22 cellular contexts compared by ENCODE assay signal in genomic region chr7:55505259-55505658, GRCh38.
A peak's percentile ranks its signal among the peaks of the same experiment; 100 is the strongest.
DNase-seq lines count a peak whose midpoint lies in the region; ATAC-seq, FAIRE-seq and TF ChIP-seq lines count a peak whose summit lies in the region.
"Had no signal": no experiment of that assay in that cellular context is flagged by ENCODE, and none has a peak within 500 bp of the region (broad histone marks: within the 10 kb centered on the region; RNA-seq: fewer than 3 reads in every experiment).

No MANE protein-coding gene starts in this region.

- no peak overlapping the region for H3K4me3 ChIP-seq in OCI-LY3 (ENCODE audit: low read length)
- no peak overlapping the region for H3K4me3 ChIP-seq in HepG2 (replicated peaks in 1 of 3; ENCODE audit: insufficient read depth in 1 of 3, low read depth in 2 of 3, low read length in 3 of 3)
- H3K4me3 ChIP-seq in coronary artery, result no peak overlapping the region
- H3K4me3 ChIP-seq: BLaER1 treated with 17β-estradiol and CSF1 and Interleukin-3, amounts not matched to agents 10 nM and 100 nM; lung; pancreas; right lobe of liver; vagina had no signal

- no peaks in the 10 kb centered on the region for H3K9me3 Mint-ChIP-seq in activated T-cell treated with anti-CD3 and anti-CD28 coated beads, Interleukin-2, amount 50 U/mL, for 24 hours
- H3K9me3 Mint-ChIP-seq in activated T-cell treated with anti-CD3 and anti-CD28 coated beads, Interleukin-2, amount 50 U/mL, for 72 hours, result no peaks in the 10 kb centered on the region
- no peaks in the 10 kb centered on the region for H3K9me3 Mint-ChIP-seq in dendritic cell treated with granulocyte-macrophage colony-stimulating factor and Interleukin-4, amounts not matched to agents 40 ng/mL and 50 ng/mL, for 4 days
- no peaks in the 10 kb centered on the region for H3K9me3 Mint-ChIP-seq in stimulated activated effector memory CD8-positive, alpha-beta T cell treated with anti-CD3 and anti-CD28 coated beads, Interleukin-12 subunit alpha, Interleukin-12 subunit beta, amount 100 ng/mL, for 72 hours
- H3K9me3 Mint-ChIP-seq: activated T-helper 2 cell treated with anti-CD3 and anti-CD28 coated beads, Interferon-gamma antibody, Interleukin-2, Interleukin-4, amounts not matched to agents 10 μg/mL and 5 μg/mL and 100 μg/mL, durations not matched to agents 14 hours and 24 hours and 36 hours had no signal

- POLR2A ChIA-PET in HepG2 (lab: Yijun Ruan, JAX), result interaction anchor here (1.1 kb wide), 1 partner anchor 747 kb away, joined by 3 read pairs; the partner anchor contains the start of gene SEC61G

- FAIRE-seq in HepG2 (lab: Jason Lieb, UNC), result no peak
- FAIRE-seq: bronchial epithelial cell, G401.6, pancreas had no signal

- no peak for TF ChIP-seq CTCF in OCI-LY3 (IDR thresholded peaks at IDR 0.05; ENCODE audit: low read depth, low read length)
- no peak for TF ChIP-seq CTCF in HepG2 (CRISPR knock-in tag; IDR thresholded peaks at IDR 0.05)
- no peak for TF ChIP-seq CTCF in coronary artery (IDR thresholded peaks at IDR 0.05)

- CTCF ChIA-PET in HepG2 (lab: Yijun Ruan, JAX; ENCODE audit: low intra/inter-chr PET ratio, low total read pairs), result no interaction called here

- DNase-seq in activated T-cell treated with anti-CD3 and anti-CD28 coated beads, Interleukin-2, amount 50 U/mL, for 24 hours, result no peak
- DNase-seq in activated T-cell treated with anti-CD3 and anti-CD28 coated beads, Interleukin-2, amount 50 U/mL, for 72 hours, result no peak
- no peak for DNase-seq in stimulated activated effector memory CD8-positive, alpha-beta T cell treated with anti-CD3 and anti-CD28 coated beads, Interleukin-12 subunit alpha, Interleukin-12 subunit beta, amount 100 ng/mL, for 72 hours (ENCODE audit: low spot score in 2 of 2)
- DNase-seq in HepG2 (ENCODE audit: low spot score) (no peak), SKM-1 treated with dmso at 0.1 percent for 144 hours (lab: John Stamatoyannopoulos, UW; ENCODE audit: unreplicated experiment) (no peak), coronary artery (ENCODE audit: low spot score) (no peak)
- DNase-seq: DMS 273 treated with DMSO at 0.1 percent for 48 hours, hippocampal formation, islet precursor cell, NCI-H1417, NCI-H526 treated with DMSO at 0.1 percent for 48 hours, pancreas, right lobe of liver had no signal

- H3K27ac ChIP-seq in OCI-LY3 (ENCODE audit: low read length) (peak overlapping the region; percentile 54), HepG2 (ENCODE audit: extremely low read length, insufficient read depth, low read length) (no peak overlapping the region), coronary artery (no peak overlapping the region)
- H3K27ac ChIP-seq: HL-60, pancreas, right lobe of liver, vagina had no signal

- peaks cover 74% of the 10 kb centered on the region for H3K36me3 ChIP-seq in OCI-LY3 (replicated peaks; ENCODE audit: low read depth, low read length)
- H3K36me3 ChIP-seq in HepG2 (replicated peaks in 1 of 2; ENCODE audit: control insufficient read depth in 1 of 2, insufficient read depth in 2 of 2, low read length in 2 of 2), result peaks cover 0 to 3% of the 10 kb centered on the region in 2 experiments; a peak in 4 of 5 replicates
- H3K36me3 ChIP-seq: pancreas, right lobe of liver, vagina had no signal

- no peaks in the 10 kb centered on the region for H3K27me3 ChIP-seq in OCI-LY3 (ENCODE audit: low read depth, low read length)
- H3K27me3 ChIP-seq in HepG2 (ENCODE audit: control insufficient read depth in 1 of 2, insufficient read depth in 2 of 2, low read length in 2 of 2), result no peaks in the 10 kb centered on the region
- H3K27me3 ChIP-seq: BLaER1 treated with 17β-estradiol and CSF1 and Interleukin-3, amounts not matched to agents 10 nM and 100 nM; pancreas; right lobe of liver; vagina had no signal

- peaks cover 99% of the 10 kb centered on the region for H3K79me2 ChIP-seq in OCI-LY3 (ENCODE audit: low read length)
- H3K79me2 ChIP-seq in HepG2 (ENCODE audit: insufficient read depth, low read length), result peaks cover 2% of the 10 kb centered on the region

- H4K20me1 ChIP-seq in OCI-LY3 (ENCODE audit: insufficient read depth, low read length) (peaks cover 51% of the 10 kb centered on the region), HepG2 (ENCODE audit: insufficient read depth, low read length) (no peaks in the 10 kb centered on the region)

- H3K9ac ChIP-seq in OCI-LY3 (ENCODE audit: low read length), result 0 out of 2 replicates have a peak overlapping the region, but pooled peaks have one; percentile 2
- no peak overlapping the region for H3K9ac ChIP-seq in HepG2 (ENCODE audit: insufficient read depth, low read depth, low read length)
- H3K9ac ChIP-seq: BLaER1 treated with 17β-estradiol and CSF1 and Interleukin-3, amounts not matched to agents 10 nM and 100 nM had no signal

- H3K36me3 Mint-ChIP-seq in activated T-cell treated with anti-CD3 and anti-CD28 coated beads, Interleukin-2, amount 50 U/mL, for 24 hours (ENCODE audit: low read depth), result peaks cover 61% of the 10 kb centered on the region
- H3K36me3 Mint-ChIP-seq in activated T-cell treated with anti-CD3 and anti-CD28 coated beads, Interleukin-2, amount 50 U/mL, for 72 hours (ENCODE audit: insufficient read depth in 2 of 2), result peaks cover 3 to 10% of the 10 kb centered on the region in 2 donors
- peaks cover 74% of the 10 kb centered on the region for H3K36me3 Mint-ChIP-seq in dendritic cell treated with granulocyte-macrophage colony-stimulating factor and Interleukin-4, amounts not matched to agents 40 ng/mL and 50 ng/mL, for 4 days (ENCODE audit: low read depth)
- H3K36me3 Mint-ChIP-seq in stimulated activated effector memory CD8-positive, alpha-beta T cell treated with anti-CD3 and anti-CD28 coated beads, Interleukin-12 subunit alpha, Interleukin-12 subunit beta, amount 100 ng/mL, for 72 hours, result peaks cover 8% of the 10 kb centered on the region

- no peak for ATAC-seq in activated T-cell treated with anti-CD3 and anti-CD28 coated beads, Interleukin-2, amount 50 U/mL, for 72 hours (replicated peaks in 1 of 2)
- ATAC-seq in stimulated activated effector memory CD8-positive, alpha-beta T cell treated with anti-CD3 and anti-CD28 coated beads, Interleukin-12 subunit alpha, Interleukin-12 subunit beta, amount 100 ng/mL, for 72 hours, result no peak
- ATAC-seq in HepG2, result no peak
- ATAC-seq: pancreas had no signal

- TF ChIP-seq EP300 in HepG2 (IDR thresholded peaks at IDR 0.05; ENCODE audit: low read depth in 2 of 2, low read length in 2 of 2) (no peak), HepG2 (CRISPR knock-in tag; IDR thresholded peaks at IDR 0.05; ENCODE audit: borderline replicate concordance) (no peak)

- peaks cover 84% of the 10 kb centered on the region for H3K4me1 Mint-ChIP-seq in activated T-cell treated with anti-CD3 and anti-CD28 coated beads, Interleukin-2, amount 50 U/mL, for 24 hours (ENCODE audit: low read depth)
- peaks cover 82% of the 10 kb centered on the region for H3K4me1 Mint-ChIP-seq in activated T-cell treated with anti-CD3 and anti-CD28 coated beads, Interleukin-2, amount 50 U/mL, for 72 hours (ENCODE audit: low read depth)
- H3K4me1 Mint-ChIP-seq in dendritic cell treated with granulocyte-macrophage colony-stimulating factor and Interleukin-4, amounts not matched to agents 40 ng/mL and 50 ng/mL, for 4 days (ENCODE audit: low read depth), result peaks cover 52% of the 10 kb centered on the region
- H3K4me1 Mint-ChIP-seq in stimulated activated effector memory CD8-positive, alpha-beta T cell treated with anti-CD3 and anti-CD28 coated beads, Interleukin-12 subunit alpha, Interleukin-12 subunit beta, amount 100 ng/mL, for 72 hours, result peaks cover 49% of the 10 kb centered on the region

- peak overlapping the region; percentile 38 for H3K27ac Mint-ChIP-seq in activated T-cell treated with anti-CD3 and anti-CD28 coated beads, Interleukin-2, amount 50 U/mL, for 24 hours
- no peak overlapping the region for H3K27ac Mint-ChIP-seq in activated T-cell treated with anti-CD3 and anti-CD28 coated beads, Interleukin-2, amount 50 U/mL, for 72 hours
- H3K27ac Mint-ChIP-seq in dendritic cell treated with granulocyte-macrophage colony-stimulating factor and Interleukin-4, amounts not matched to agents 40 ng/mL and 50 ng/mL, for 4 days, result peak overlapping the region; percentile 37
- peak overlapping the region; percentile 88 for H3K27ac Mint-ChIP-seq in stimulated activated effector memory CD8-positive, alpha-beta T cell treated with anti-CD3 and anti-CD28 coated beads, Interleukin-12 subunit alpha, Interleukin-12 subunit beta, amount 100 ng/mL, for 72 hours

- TF ChIP-seq RAD21 in HepG2 (CRISPR knock-in tag; IDR thresholded peaks at IDR 0.05), result no peak

- H3K9me3 ChIP-seq in OCI-LY3 (ENCODE audit: insufficient read depth, low read length) (no peaks in the 10 kb centered on the region), HepG2 (ENCODE audit: low read length) (no peaks in the 10 kb centered on the region)
- H3K9me3 ChIP-seq: BLaER1 treated with 17β-estradiol and CSF1 and Interleukin-3, amounts not matched to agents 10 nM and 100 nM; pancreas; right lobe of liver; vagina had no signal

- no TSS peak for BruUV-seq in HepG2 (replicated peaks; lab: Mats Ljungman, UMichigan)

- H3K4me1 ChIP-seq in OCI-LY3 (ENCODE audit: low read length) (peaks cover 69% of the 10 kb centered on the region), HepG2 (ENCODE audit: insufficient read depth, low read length) (peaks cover 8% of the 10 kb centered on the region; the same call in 1 of the 2 replicates)
- H3K4me1 ChIP-seq: pancreas, right lobe of liver, vagina had no signal

- WGBS in HepG2 (ENCODE audit: low lambda C conversion rate), result 97% methylated on average over 8 of the region's 8 CpGs

- in situ Hi-C loops in HepG2 (cut with HindIII; ENCODE audit: extremely low pct_ligation_motif_present, low pct_unique_long_range_greater_than_20kb), result no loop called here

- H3K4me2 ChIP-seq in OCI-LY3 (ENCODE audit: low read length) (no peak overlapping the region), HepG2 (ENCODE audit: low read depth, low read length) (no peak overlapping the region)

- intact Hi-C loops in dendritic cell treated with granulocyte-macrophage colony-stimulating factor and Interleukin-4, amounts not matched to agents 40 ng/mL and 50 ng/mL, for 4 days (cut with micrococcal nuclease), result no loop called here
- intact Hi-C loops in HepG2 (cut with micrococcal nuclease; ENCODE audit: unreplicated experiment), result no loop called here

- H3K4me3 Mint-ChIP-seq in activated T-cell treated with anti-CD3 and anti-CD28 coated beads, Interleukin-2, amount 50 U/mL, for 24 hours, result no peak overlapping the region
- H3K4me3 Mint-ChIP-seq in activated T-cell treated with anti-CD3 and anti-CD28 coated beads, Interleukin-2, amount 50 U/mL, for 72 hours, result no peak overlapping the region
- H3K4me3 Mint-ChIP-seq in dendritic cell treated with granulocyte-macrophage colony-stimulating factor and Interleukin-4, amounts not matched to agents 40 ng/mL and 50 ng/mL, for 4 days, result no peak overlapping the region
- no peak overlapping the region for H3K4me3 Mint-ChIP-seq in stimulated activated effector memory CD8-positive, alpha-beta T cell treated with anti-CD3 and anti-CD28 coated beads, Interleukin-12 subunit alpha, Interleukin-12 subunit beta, amount 100 ng/mL, for 72 hours

- no peak overlapping the region for H2AFZ ChIP-seq in OCI-LY3 (ENCODE audit: low read depth, low read length)
- no peak overlapping the region for H2AFZ ChIP-seq in HepG2 (ENCODE audit: low read length)

- no peaks in the 10 kb centered on the region for H3K27me3 Mint-ChIP-seq in activated T-cell treated with anti-CD3 and anti-CD28 coated beads, Interleukin-2, amount 50 U/mL, for 24 hours
- H3K27me3 Mint-ChIP-seq in activated T-cell treated with anti-CD3 and anti-CD28 coated beads, Interleukin-2, amount 50 U/mL, for 72 hours (ENCODE audit: low read depth), result no peaks in the 10 kb centered on the region
- no peaks in the 10 kb centered on the region for H3K27me3 Mint-ChIP-seq in dendritic cell treated with granulocyte-macrophage colony-stimulating factor and Interleukin-4, amounts not matched to agents 40 ng/mL and 50 ng/mL, for 4 days

- no peak for TF ChIP-seq POLR2A in HepG2 (IDR thresholded peaks at IDR 0.05; ENCODE audit: insufficient read depth in 1 of 2, low read depth in 2 of 2, low read length in 2 of 2)
